8 cellular contexts compared by ENCODE assay signal in genomic region chr4:53601251-53601764, GRCh38. TPM values are rescaled to one million over a fixed set of nuclear protein-coding genes. Genes with fewer than 3 reads are reported as not detected.
A peak's percentile ranks its signal among the peaks of the same experiment; 100 is the strongest.
DNase-seq lines count a peak whose midpoint lies in the region; ATAC-seq, FAIRE-seq and TF ChIP-seq lines count a peak whose summit lies in the region.

No MANE protein-coding gene starts in this region.

- no peaks in the 10 kb centered on the region for H3K27me3 Mint-ChIP-seq in astrocyte (ENCODE audit: low read depth, unreplicated experiment)
- H3K27me3 Mint-ChIP-seq in activated T-cell treated with anti-CD3 and anti-CD28 coated beads, Interleukin-2, amount 50 U/mL, for 4 hours (ENCODE audit: low read depth), result peaks cover 17% of the 10 kb centered on the region

- H3K9me3 ChIP-seq in HCT116 (ENCODE audit: control insufficient read depth in 1 of 2, insufficient read depth in 1 of 2, low read depth in 1 of 2, low read length in 2 of 2) (no peaks in the 10 kb centered on the region), astrocyte (ENCODE audit: insufficient read depth, low read depth, low read length) (no peaks in the 10 kb centered on the region)

- H3K9me2 ChIP-seq in HCT116 (ENCODE audit: insufficient read depth), result no peaks in the 10 kb centered on the region

- CTCF ChIA-PET in HCT116 (lab: Charles Lee), result interaction anchor here (0.9 to 1.9 kb wide), 8 partner anchors 8 to 633 kb away, joined by 3 to 12 read pairs (median 3); partner anchors contain the start of gene LNX1

- H3K9me3 Mint-ChIP-seq in astrocyte (ENCODE audit: unreplicated experiment), result peaks cover 7% of the 10 kb centered on the region
- H3K9me3 Mint-ChIP-seq in activated T-cell treated with anti-CD3 and anti-CD28 coated beads, Interleukin-2, amount 50 U/mL, for 4 hours, result no peaks in the 10 kb centered on the region

- peaks cover 0 to 5% of the 10 kb centered on the region in 2 experiments; a peak in 1 of 4 replicates for H3K4me1 ChIP-seq in HCT116 (ENCODE audit: control insufficient read depth in 1 of 2, insufficient read depth in 2 of 2, low read length in 2 of 2)
- H3K4me1 ChIP-seq in astrocyte (ENCODE audit: insufficient read depth, low read length), result no peaks in the 10 kb centered on the region

- TF ChIP-seq POLR2A in HCT116 (IDR thresholded peaks at IDR 0.05; ENCODE audit: borderline replicate concordance, extremely low read depth, insufficient read depth, insufficient read length), result no peak

- no peak overlapping the region for H3K27ac Mint-ChIP-seq in astrocyte (ENCODE audit: unreplicated experiment)

- POLR2A ChIA-PET in HCT116 (lab: Charles Lee), result interaction anchor here (1.4 kb wide), 1 partner anchor 8 kb away, joined by 3 read pairs; no protein-coding TSS in a partner anchor

- ATAC-seq in HCT116, result peak; percentile 96
- ATAC-seq in activated T-cell treated with anti-CD3 and anti-CD28 coated beads, Interleukin-2, amount 50 U/mL, for 4 hours, result no peak

- RAD21 ChIA-PET in HCT116 (lab: Charles Lee; ENCODE audit: low non-redundant PET in 1 of 2, low total read pairs in 2 of 2, uncharacterized antibody in 2 of 2, unreplicated experiment in 2 of 2), result no interaction called here

- peak overlapping the region; percentile 51 for H2AFZ ChIP-seq in HCT116 (ENCODE audit: low read depth, low read length, poor library complexity, severe bottlenecking)
- H2AFZ ChIP-seq in astrocyte (ENCODE audit: low read depth, low read length), result no peak overlapping the region

- no peaks in the 10 kb centered on the region for H3K79me2 ChIP-seq in HCT116 (ENCODE audit: insufficient read depth, low read length)
- H3K79me2 ChIP-seq in astrocyte (ENCODE audit: insufficient read depth, low read length), result no peaks in the 10 kb centered on the region

- H3K4me3 ChIP-seq in GM12865 (ENCODE audit: low read depth, low read length), result no peak overlapping the region
- H3K4me3 ChIP-seq in HCT116 (replicated peaks in 1 of 2; ENCODE audit: low read depth in 1 of 2, low read length in 2 of 2), result no peak overlapping the region
- no peak overlapping the region for H3K4me3 ChIP-seq in astrocyte (ENCODE audit: insufficient read depth, low read depth, low read length)

- intact Hi-C loops in HCT116 (cut with micrococcal nuclease), result no loop called here

- H3K4me3 Mint-ChIP-seq in astrocyte (ENCODE audit: unreplicated experiment), result no peak overlapping the region
- H3K4me3 Mint-ChIP-seq in activated T-cell treated with anti-CD3 and anti-CD28 coated beads, Interleukin-2, amount 50 U/mL, for 4 hours, result no peak overlapping the region

- TF ChIP-seq CTCF in GM12865 (IDR thresholded peaks at IDR 0.05; ENCODE audit: insufficient read depth, low read depth, low read length, missing control alignments), result peak; percentile 51
- TF ChIP-seq CTCF in HCT116 (IDR thresholded peaks at IDR 0.05 in 2 of 3, conservative IDR thresholded peaks at IDR 0.05 in 1 of 3; ENCODE audit: borderline replicate concordance in 1 of 3, insufficient read depth in 1 of 3, low read depth in 2 of 3, low read length in 2 of 3), result peak in 2 of 3 experiments; percentile 66 to 73; a peak in 4 of 6 replicates
- TF ChIP-seq CTCF in astrocyte (IDR thresholded peaks at IDR 0.05; ENCODE audit: insufficient read depth, low read depth, low read length), result peak; percentile 4

- no peaks in the 10 kb centered on the region for H3K36me3 ChIP-seq in HCT116 (ENCODE audit: control insufficient read depth in 1 of 2, insufficient read depth in 2 of 2, low read length in 2 of 2)
- H3K36me3 ChIP-seq in astrocyte (ENCODE audit: insufficient read depth, low read length), result no peaks in the 10 kb centered on the region

- H3K9ac ChIP-seq in HCT116 (ENCODE audit: low read length) (no peak overlapping the region), astrocyte (ENCODE audit: low read length) (no peak overlapping the region)

- peaks cover 21% of the 10 kb centered on the region for H3K4me1 Mint-ChIP-seq in astrocyte (ENCODE audit: low read depth, unreplicated experiment)
- no peaks in the 10 kb centered on the region for H3K4me1 Mint-ChIP-seq in activated T-cell treated with anti-CD3 and anti-CD28 coated beads, Interleukin-2, amount 50 U/mL, for 4 hours (ENCODE audit: low read depth)

- no TSS peak for BruUV-seq in HCT116 (replicated peaks; lab: Mats Ljungman, UMichigan)

- no peak for FAIRE-seq in astrocyte (lab: Jason Lieb, UNC)

- no peak overlapping the region; the same call in 1 of the 2 replicates for H3K27ac ChIP-seq in HCT116 (ENCODE audit: low read depth, low read length)
- no peak overlapping the region for H3K27ac ChIP-seq in astrocyte (ENCODE audit: low read depth, low read length)

- DNase-seq in GM12865 (ENCODE audit: low read depth) (peak; percentile 70), HCT116 (ENCODE audit: low read depth, low spot score) (no peak), NCI-H1436 (lab: John Stamatoyannopoulos, UW) (peak; percentile 86), astrocyte (ENCODE audit: low read depth) (no peak), mucosa of gallbladder (ENCODE audit: low spot score) (peak; percentile 17), NCI-H2196 treated with DMSO at 0.1 percent for 48 hours (lab: John Stamatoyannopoulos, UW; ENCODE audit: unreplicated experiment) (no peak), pons (ENCODE audit: low spot score) (no peak)
- DNase-seq in activated T-cell treated with anti-CD3 and anti-CD28 coated beads, Interleukin-2, amount 50 U/mL, for 4 hours, result no peak

- 0 out of 2 replicates have a peak overlapping the region, but pooled peaks have one; percentile 6 for H3K4me2 ChIP-seq in HCT116 (ENCODE audit: low read length)
- no peak overlapping the region for H3K4me2 ChIP-seq in astrocyte (ENCODE audit: low read length)

- H4K20me1 ChIP-seq in HCT116 (ENCODE audit: insufficient read depth), result no peaks in the 10 kb centered on the region
- H4K20me1 ChIP-seq in astrocyte (ENCODE audit: insufficient read depth, low read length), result no peaks in the 10 kb centered on the region

- H3K27me3 ChIP-seq in HCT116 (ENCODE audit: insufficient read depth, low read length) (no peaks in the 10 kb centered on the region), astrocyte (ENCODE audit: insufficient read depth, low read length) (no peaks in the 10 kb centered on the region)

- TF ChIP-seq RAD21 in HCT116 (IDR thresholded peaks at IDR 0.05; ENCODE audit: low read depth), result peak; percentile 54

- H3K36me3 Mint-ChIP-seq in astrocyte (ENCODE audit: low read depth, unreplicated experiment), result no peaks in the 10 kb centered on the region
- no peaks in the 10 kb centered on the region for H3K36me3 Mint-ChIP-seq in activated T-cell treated with anti-CD3 and anti-CD28 coated beads, Interleukin-2, amount 50 U/mL, for 4 hours (ENCODE audit: insufficient read depth)

TF ChIP-seq in HCT116, 20 proteins besides CTCF, POLR2A, EP300 and RAD21:
- TF ChIP-seq ZNF274 (IDR thresholded peaks at IDR 0.05; ENCODE audit: low read depth, low read length) (no peak), MAX (IDR thresholded peaks at IDR 0.05) (peak; percentile 40; the same call in 1 of the 2 replicates)

RNA-seq across cellular contexts. Expression of gene LNX1, which starts 10.0 kb away (rescaled TPM):
- total RNA-seq in HCT116 (2021; ENCODE audit: unreplicated experiment) (3.3 TPM), astrocyte (2.5 and 4.4 TPM in 2 replicates), mucosa of gallbladder (32.1 TPM)
- 3.7 TPM in 2 replicates for polyA plus RNA-seq in HCT116 (2012)
- under 1 TPM in 1 of 3 donors, not detected in 2; 0.05 TPM for total RNA-seq in activated T-cell treated with anti-CD3 and anti-CD28 coated beads, Interleukin-2, amount 50 U/mL, for 4 hours

Comparison
In these comparisons a context has a peak if more than half of its experiments do, and no peak if none do; other contexts are left out.
1. DNase-seq: peak in GM12865 (single experiment), NCI-H1436 (single experiment) and mucosa of gallbladder (single experiment); none in HCT116 (single experiment), astrocyte (single experiment), NCI-H2196 treated with DMSO at 0.1 percent for 48 hours (single experiment), pons (single experiment) and activated T-cell treated with anti-CD3 and anti-CD28 coated beads, Interleukin-2, amount 50 U/mL, for 4 hours (single experiment).
2. CTCF ChIP-seq: peak in every context shown above with its lines; median percentile 70 in HCT116; 51 in GM12865; 4 in astrocyte.